9 cellular contexts compared by ENCODE assay signal in genomic region chr1:162056043-162056442, GRCh38. TPM values are rescaled to one million over a fixed set of nuclear protein-coding genes. Genes with fewer than 3 reads are reported as not detected.
DNase-seq lines count a peak whose midpoint lies in the region; ATAC-seq and TF ChIP-seq lines count a peak whose summit lies in the region.
"Had no signal": no experiment of that assay in that cellular context is flagged by ENCODE, and none has a peak within 500 bp of the region (broad histone marks: within the 10 kb centered on the region; RNA-seq: fewer than 3 reads in every experiment).

No MANE protein-coding gene starts in this region.

- no peak overlapping the region for H3K4me3 Mint-ChIP-seq in CD8-positive, alpha-beta memory T cell
- H3K4me3 Mint-ChIP-seq: IgD-negative memory B cell had no signal

- no peaks in the 10 kb centered on the region for H3K9me3 ChIP-seq in CD8-positive, alpha-beta memory T cell (ENCODE audit: low read length)
- H3K9me3 ChIP-seq in prostate gland, result no peaks in the 10 kb centered on the region

- peak; percentile 72 for ATAC-seq in GM19395 (IDR thresholded peaks at IDR 0.05; ENCODE audit: unreplicated experiment)
- peak; percentile 95 to 96 for ATAC-seq in left cardiac atrium
- no peak for ATAC-seq in HG03457 (IDR thresholded peaks at IDR 0.05; ENCODE audit: unreplicated experiment)

- peak in 4 of 5 donors; percentile 8 to 48 (median 22) for DNase-seq in CD8-positive, alpha-beta memory T cell
- DNase-seq in NCI-H1092 (lab: John Stamatoyannopoulos, UW) (peak; percentile 59), SK-N-DZ (ENCODE audit: low spot score) (peak; percentile 77), amygdala (lab: John Stamatoyannopoulos, UW) (peak in 49 of 56 donors; percentile 13 to 81 (median 44)), left cardiac atrium (peak; percentile 56), prostate gland (ENCODE audit: low spot score) (peak; percentile 66)

- no peak for TF ChIP-seq POLR2A in prostate gland (IDR thresholded peaks at IDR 0.05)

- intact Hi-C loops in left cardiac atrium (cut with DNase I), result loop anchor here (1.0 to 10.0 kb wide), 4 partner anchors 219 to 336 kb away; no protein-coding TSS in a partner anchor
- intact Hi-C loops in prostate gland (cut with DNase I), result loop anchor here (5.0 kb wide), 2 partner anchors 221 to 441 kb away; partner anchors contain the start of gene UHMK1

- no peaks in the 10 kb centered on the region for H3K4me1 ChIP-seq in CD8-positive, alpha-beta memory T cell (ENCODE audit: insufficient read depth, low read length)
- no peaks in the 10 kb centered on the region for H3K4me1 ChIP-seq in prostate gland (replicated peaks)

- H3K27ac Mint-ChIP-seq in CD8-positive, alpha-beta memory T cell, result no peak overlapping the region
- H3K27ac Mint-ChIP-seq: IgD-negative memory B cell had no signal

- POLR2A ChIA-PET in CD8-positive, alpha-beta memory T cell (lab: Charles Lee), result no interaction called here

- no peak overlapping the region for H3K27ac ChIP-seq in CD8-positive, alpha-beta memory T cell (ENCODE audit: low read depth, low read length)
- H3K27ac ChIP-seq in prostate gland, result no peak overlapping the region

- 36% methylated on average over 3 of the region's 3 CpGs for WGBS in prostate gland

- H3K27me3 ChIP-seq in CD8-positive, alpha-beta memory T cell (ENCODE audit: insufficient read depth, low read length, poor library complexity, severe bottlenecking), result no peaks in the 10 kb centered on the region
- no peaks in the 10 kb centered on the region for H3K27me3 ChIP-seq in prostate gland (replicated peaks; ENCODE audit: insufficient read depth)

- H3K36me3 ChIP-seq in CD8-positive, alpha-beta memory T cell (ENCODE audit: insufficient read depth, low read length), result no peaks in the 10 kb centered on the region
- H3K36me3 ChIP-seq in prostate gland, result no peaks in the 10 kb centered on the region

- CTCF ChIA-PET in CD8-positive, alpha-beta memory T cell (lab: Charles Lee), result interaction anchor here (1.0 to 1.6 kb wide), 3 partner anchors 17 to 335 kb away, joined by 3 to 6 read pairs (median 3); no protein-coding TSS in a partner anchor

- no peaks in the 10 kb centered on the region for H3K4me1 Mint-ChIP-seq in CD8-positive, alpha-beta memory T cell
- H3K4me1 Mint-ChIP-seq: IgD-negative memory B cell had no signal

- TF ChIP-seq CTCF in prostate gland (IDR thresholded peaks at IDR 0.05), result peak; percentile 72 to 89 (median 84)

- peaks cover 16 to 42% of the 10 kb centered on the region in 2 donors for H3K27me3 Mint-ChIP-seq in CD8-positive, alpha-beta memory T cell

- H3K9me3 Mint-ChIP-seq in CD8-positive, alpha-beta memory T cell, result no peaks in the 10 kb centered on the region
- H3K9me3 Mint-ChIP-seq: IgD-negative memory B cell had no signal

- no peaks in the 10 kb centered on the region for H3K36me3 Mint-ChIP-seq in CD8-positive, alpha-beta memory T cell
- H3K36me3 Mint-ChIP-seq: IgD-negative memory B cell had no signal

- no peak overlapping the region for H3K4me3 ChIP-seq in CD8-positive, alpha-beta memory T cell (ENCODE audit: low read length)
- no peak overlapping the region for H3K4me3 ChIP-seq in prostate gland

RNA-seq across cellular contexts. Expression of gene NOS1AP, which starts 13.4 kb away (rescaled TPM):
- total RNA-seq in CD8-positive, alpha-beta memory T cell, result under 1 TPM in 1 of 2 experiments, not detected in 1; 0.07 TPM
- not detected for polyA plus RNA-seq in CD8-positive, alpha-beta memory T cell
- 0.27 and 0.46 TPM in 2 replicates for polyA plus RNA-seq in SK-N-DZ (2014; cell fraction: cytosol; rRNA removed)
- 0.71 and 0.96 TPM in 2 replicates for polyA plus RNA-seq in SK-N-DZ (2014; cell fraction: nucleus; rRNA removed)
- total RNA-seq in left cardiac atrium (1 to 10 TPM; 1.8 to 2.8 TPM), prostate gland (10 to 100 TPM in 1 of 2 donors, 1 to 10 TPM in 1; 9.9 to 11.0 TPM)
- polyA plus RNA-seq: IgD-negative memory B cell had no signal

RNA-seq across cellular contexts. Expression of gene OLFML2B, which starts 32.4 kb away (rescaled TPM):
- under 1 TPM; 0.22 TPM for total RNA-seq in CD8-positive, alpha-beta memory T cell
- polyA plus RNA-seq in CD8-positive, alpha-beta memory T cell, result not detected
- 1.1 and 2.1 TPM in 2 replicates for polyA plus RNA-seq in SK-N-DZ (2014; cell fraction: cytosol; rRNA removed)
- 0.76 and 1.7 TPM in 2 replicates for polyA plus RNA-seq in SK-N-DZ (2014; cell fraction: nucleus; rRNA removed)
- total RNA-seq in left cardiac atrium, result 10 to 100 TPM in 1 of 2 donors, 1 to 10 TPM in 1; 5.8 to 11.4 TPM
- total RNA-seq in prostate gland, result 10 to 100 TPM in 1 of 2 donors, 1 to 10 TPM in 1; 3.2 to 29.7 TPM
- polyA plus RNA-seq: IgD-negative memory B cell had no signal

Comparison
In these comparisons a context has a peak if more than half of its experiments do, and no peak if none do; other contexts are left out.
1. DNase-seq: peak in every context shown above with its lines; median percentile 77 in SK-N-DZ; 66 in prostate gland; 59 in NCI-H1092; 56 in left cardiac atrium; 44 in amygdala; 22 in CD8-positive, alpha-beta memory T cell.